ENCODE assay signal across 9 cellular contexts in genomic region chr6:2760882-2761842, GRCh38. TPM values are rescaled to one million over a fixed set of nuclear protein-coding genes. Genes with fewer than 3 reads are reported as not detected.
DNase-seq lines count a peak whose midpoint lies in the region; ATAC-seq and TF ChIP-seq lines count a peak whose summit lies in the region.
"Had no signal": no experiment of that assay in that cellular context is flagged by ENCODE, and none has a peak within 500 bp of the region (broad histone marks: within the 10 kb centered on the region; RNA-seq: fewer than 3 reads in every experiment).

No MANE protein-coding gene starts in this region.

- POLR2A ChIA-PET in CD4-positive, alpha-beta memory T cell (lab: Charles Lee; ENCODE audit: partially characterized antibody): interaction anchor here (1.8 kb wide), 1 partner anchor 228 kb away, joined by 4 read pairs; no protein-coding TSS in a partner anchor
- POLR2A ChIA-PET in activated naive CD8-positive, alpha-beta T cell treated with anti-CD3 and anti-CD28 coated beads, Interleukin-2, amount 10 ng/mL, durations not matched to agents 7 days and 5 days (lab: Charles Lee): no interaction called here

- DNase-seq in CD4-positive, alpha-beta memory T cell: peak in 4 of 5 donors; percentile 34 to 50 (median 39)
- peak; percentile 73 for DNase-seq in Jurkat, Clone E6-1 (ENCODE audit: low read depth, low spot score)
- no peak for DNase-seq in activated naive CD8-positive, alpha-beta T cell treated with anti-CD3 and anti-CD28 coated beads, Interleukin-2, amount 10 ng/mL, durations not matched to agents 7 days and 5 days
- no peak for DNase-seq in right lobe of liver
- DNase-seq in COR-L47 (lab: John Stamatoyannopoulos, UW): no peak
- DNase-seq in LoVo (ENCODE audit: low spot score): no peak
- no peak for DNase-seq in NCI-H2171 treated with DMSO at 0.1 percent for 48 hours (lab: John Stamatoyannopoulos, UW)

- H3K9me3 ChIP-seq in CD4-positive, alpha-beta memory T cell (ENCODE audit: control insufficient read depth in 1 of 2, low read length in 2 of 2): no peaks in the 10 kb centered on the region
- H3K9me3 ChIP-seq in right lobe of liver: no peaks in the 10 kb centered on the region

- peaks cover 1 to 7% of the 10 kb centered on the region in 2 donors for H3K27me3 Mint-ChIP-seq in CD4-positive, alpha-beta memory T cell
- H3K27me3 Mint-ChIP-seq in activated naive CD8-positive, alpha-beta T cell treated with anti-CD3 and anti-CD28 coated beads, Interleukin-2, amount 10 ng/mL, durations not matched to agents 7 days and 5 days: peaks cover 12% of the 10 kb centered on the region
- H3K27me3 Mint-ChIP-seq: IgD-negative memory B cell had no signal

- H3K4me1 ChIP-seq in CD4-positive, alpha-beta memory T cell (ENCODE audit: insufficient read depth, low read length): peaks cover 9% of the 10 kb centered on the region
- no peaks in the 10 kb centered on the region for H3K4me1 ChIP-seq in right lobe of liver

- peaks cover 0 to 2% (median 0%) of the 10 kb centered on the region in 8 donors for H3K9me3 Mint-ChIP-seq in CD4-positive, alpha-beta memory T cell
- H3K9me3 Mint-ChIP-seq in activated naive CD8-positive, alpha-beta T cell treated with anti-CD3 and anti-CD28 coated beads, Interleukin-2, amount 10 ng/mL, durations not matched to agents 7 days and 5 days: peaks cover 2% of the 10 kb centered on the region
- H3K9me3 Mint-ChIP-seq: IgD-negative memory B cell had no signal

- TF ChIP-seq CTCF in right lobe of liver (IDR thresholded peaks at IDR 0.05): peak; percentile 37 to 51 (median 48)

- H3K27me3 ChIP-seq in CD4-positive, alpha-beta memory T cell (ENCODE audit: insufficient read depth, low read length): no peaks in the 10 kb centered on the region
- no peaks in the 10 kb centered on the region for H3K27me3 ChIP-seq in right lobe of liver

- no peak for ATAC-seq in activated naive CD8-positive, alpha-beta T cell treated with anti-CD3 and anti-CD28 coated beads, Interleukin-2, amount 10 ng/mL, durations not matched to agents 7 days and 5 days (ENCODE audit: low read depth)
- ATAC-seq in right lobe of liver: no peak
- no peak for ATAC-seq in GM19395 (IDR thresholded peaks at IDR 0.05; ENCODE audit: unreplicated experiment)

- no peak overlapping the region for H3K27ac ChIP-seq in CD4-positive, alpha-beta memory T cell (ENCODE audit: low read depth, low read length)
- no peak overlapping the region for H3K27ac ChIP-seq in right lobe of liver

- H3K36me3 Mint-ChIP-seq in CD4-positive, alpha-beta memory T cell: peaks cover 0 to 4% of the 10 kb centered on the region in 2 donors
- no peaks in the 10 kb centered on the region for H3K36me3 Mint-ChIP-seq in activated naive CD8-positive, alpha-beta T cell treated with anti-CD3 and anti-CD28 coated beads, Interleukin-2, amount 10 ng/mL, durations not matched to agents 7 days and 5 days
- H3K36me3 Mint-ChIP-seq: IgD-negative memory B cell had no signal

- peak overlapping the region in 6 of 7 donors; percentile 4 to 89 (median 50) for H3K27ac Mint-ChIP-seq in CD4-positive, alpha-beta memory T cell
- H3K27ac Mint-ChIP-seq in activated naive CD8-positive, alpha-beta T cell treated with anti-CD3 and anti-CD28 coated beads, Interleukin-2, amount 10 ng/mL, durations not matched to agents 7 days and 5 days: peak overlapping the region; percentile 40

- CTCF ChIA-PET in CD4-positive, alpha-beta memory T cell (lab: Charles Lee; ENCODE audit: partially characterized antibody): interaction anchor here (0.8 to 4.7 kb wide), 10 partner anchors 11 to 236 kb away, joined by 3 to 50 read pairs (median 4); partner anchors contain the start of gene MYLK4

- no peak for TF ChIP-seq POLR2A in right lobe of liver (IDR thresholded peaks at IDR 0.05)

- H3K4me1 Mint-ChIP-seq in CD4-positive, alpha-beta memory T cell: peaks cover 10 to 26% (median 15%) of the 10 kb centered on the region in 4 donors
- H3K4me1 Mint-ChIP-seq in activated naive CD8-positive, alpha-beta T cell treated with anti-CD3 and anti-CD28 coated beads, Interleukin-2, amount 10 ng/mL, durations not matched to agents 7 days and 5 days: peaks cover 18% of the 10 kb centered on the region

- H3K36me3 ChIP-seq in CD4-positive, alpha-beta memory T cell (ENCODE audit: insufficient read depth, low read length): no peaks in the 10 kb centered on the region
- H3K36me3 ChIP-seq in right lobe of liver: no peaks in the 10 kb centered on the region

- intact Hi-C loops in CD4-positive, alpha-beta memory T cell (cut with micrococcal nuclease): loop anchor here (1.0 to 10.0 kb wide), 6 partner anchors 11 to 1086 kb away; partner anchors contain the start of genes FAM50B, MYLK4, PSMG4 and SLC22A23
- intact Hi-C loops in right lobe of liver (cut with DNase I): no loop called here

- peak overlapping the region; percentile 62 to 85 (median 72) for H3K4me3 Mint-ChIP-seq in CD4-positive, alpha-beta memory T cell
- peak overlapping the region; percentile 69 for H3K4me3 Mint-ChIP-seq in activated naive CD8-positive, alpha-beta T cell treated with anti-CD3 and anti-CD28 coated beads, Interleukin-2, amount 10 ng/mL, durations not matched to agents 7 days and 5 days

- WGBS in right lobe of liver (ENCODE audit: insufficient coverage, low coverage, low lambda C conversion rate, missing lambda C conversion rate): 66% methylated on average over 8 of the region's 8 CpGs

- no peak overlapping the region for H3K4me3 ChIP-seq in CD4-positive, alpha-beta memory T cell (ENCODE audit: low read length in 2 of 2)
- H3K4me3 ChIP-seq in Jurkat, Clone E6-1 (ENCODE audit: low read length): peak overlapping the region; percentile 34
- no peak overlapping the region for H3K4me3 ChIP-seq in right lobe of liver

RNA-seq across cellular contexts. Expression of gene WRNIP1, which starts 4.0 kb away (rescaled TPM):
- 10 to 100 TPM; 41.1 to 42.7 TPM for total RNA-seq in CD4-positive, alpha-beta memory T cell
- 10 to 100 TPM; 27.3 to 54.1 TPM for polyA plus RNA-seq in CD4-positive, alpha-beta memory T cell
- 65.2 TPM for polyA plus RNA-seq in Jurkat, Clone E6-1 (2012; ENCODE audit: insufficient read depth, insufficient read length)
- total RNA-seq in activated naive CD8-positive, alpha-beta T cell treated with anti-CD3 and anti-CD28 coated beads, Interleukin-2, amount 10 ng/mL, durations not matched to agents 7 days and 5 days: 10 to 100 TPM; 45.4 to 46.7 TPM
- total RNA-seq in right lobe of liver: 10 to 100 TPM; 15.8 to 36.8 (median 20.7) TPM

RNA-seq across cellular contexts. Expression of gene MYLK4, which starts 10.4 kb away (rescaled TPM):
- total RNA-seq in CD4-positive, alpha-beta memory T cell: under 1 TPM; 0.38 to 0.42 TPM
- under 1 TPM; 0.04 to 0.24 TPM for polyA plus RNA-seq in CD4-positive, alpha-beta memory T cell
- polyA plus RNA-seq in Jurkat, Clone E6-1 (2012; ENCODE audit: insufficient read depth, insufficient read length): not detected
- under 1 TPM; 0.33 to 0.62 TPM for total RNA-seq in activated naive CD8-positive, alpha-beta T cell treated with anti-CD3 and anti-CD28 coated beads, Interleukin-2, amount 10 ng/mL, durations not matched to agents 7 days and 5 days
- under 1 TPM in 5 of 6 experiments, not detected in 1; 0.22 to 0.46 (median 0.27) TPM for total RNA-seq in right lobe of liver

Comparison
In these comparisons a context has a peak if more than half of its experiments do, and no peak if none do; other contexts are left out.
1. DNase-seq: peak in CD4-positive, alpha-beta memory T cell (4 of 5) and Jurkat, Clone E6-1 (single experiment); none in activated naive CD8-positive, alpha-beta T cell treated with anti-CD3 and anti-CD28 coated beads, Interleukin-2, amount 10 ng/mL, durations not matched to agents 7 days and 5 days (single experiment), right lobe of liver (0 of 3), COR-L47 (single experiment), LoVo (single experiment) and NCI-H2171 treated with DMSO at 0.1 percent for 48 hours (single experiment).